1 cellular context compared by ENCODE assay signal in genomic region chr3:188153949-188154757, GRCh38.
TF ChIP-seq lines count a peak whose summit lies in the region.

Gene LPP (plus strand): TSS chr3:188154157. CDS start chr3:188406121, 251,964 bp downstream.

TF ChIP-seq in HepG2, 621 proteins besides CTCF, POLR2A, EP300 and RAD21 (continued from another document and continues in another):
- TF ChIP-seq RERE (CRISPR knock-in tag; IDR thresholded peaks at IDR 0.05; ENCODE audit: low read depth) (no peak), ZNF543 (CRISPR knock-in tag; IDR thresholded peaks at IDR 0.05) (no peak), ZBTB40 (IDR thresholded peaks at IDR 0.05) (no peak), ZBTB40 (CRISPR knock-in tag; IDR thresholded peaks at IDR 0.05) (0 out of 2 replicates have a peak, but pooled peaks have one; percentile 20), FOXK1 (CRISPR knock-in tag; IDR thresholded peaks at IDR 0.05; ENCODE audit: borderline replicate concordance, low read depth) (no peak), RBAK (CRISPR knock-in tag; IDR thresholded peaks at IDR 0.05) (no peak), RFXAP (CRISPR knock-in tag; IDR thresholded peaks at IDR 0.05; ENCODE audit: borderline replicate concordance) (0 out of 2 replicates have a peak, but pooled peaks have one; percentile 40), DMTF1 (CRISPR knock-in tag; IDR thresholded peaks at IDR 0.05) (no peak), AFF4 (CRISPR knock-in tag; IDR thresholded peaks at IDR 0.05) (no peak), SCMH1 (CRISPR knock-in tag; IDR thresholded peaks at IDR 0.05; ENCODE audit: borderline replicate concordance) (no peak), POGK (CRISPR knock-in tag; conservative IDR thresholded peaks at IDR 0.05) (0 out of 2 replicates have a peak, but pooled peaks have one; percentile 17), ZNF253 (CRISPR knock-in tag; IDR thresholded peaks at IDR 0.05; ENCODE audit: borderline replicate concordance) (no peak), ATAD3A (CRISPR knock-in tag; IDR thresholded peaks at IDR 0.05) (no peak), CCAR2 (optimal IDR thresholded peaks at IDR 0.05; ENCODE audit: low read depth, low read length) (no peak), MAFK (conservative IDR thresholded peaks at IDR 0.05 in 1 of 2, IDR thresholded peaks at IDR 0.05 in 1 of 2; ENCODE audit: low read length in 2 of 2) (no peak), THAP11 (CRISPR knock-in tag; IDR thresholded peaks at IDR 0.05) (0 out of 2 replicates have a peak, but pooled peaks have one; percentile 13), KMT2B (CRISPR knock-in tag; IDR thresholded peaks at IDR 0.05) (peak; percentile 61; the same call in 1 of the 2 replicates), SALL1 (CRISPR knock-in tag; IDR thresholded peaks at IDR 0.05) (peak; percentile 68), ZNF672 (CRISPR knock-in tag; IDR thresholded peaks at IDR 0.05) (no peak), ZBTB39 (CRISPR knock-in tag; IDR thresholded peaks at IDR 0.05) (no peak), ZNF503 (CRISPR knock-in tag; IDR thresholded peaks at IDR 0.05) (0 out of 2 replicates have a peak, but pooled peaks have one; percentile 29), NR2C2 (CRISPR knock-in tag; IDR thresholded peaks at IDR 0.05; ENCODE audit: borderline replicate concordance) (no peak), ZBTB1 (CRISPR knock-in tag; IDR thresholded peaks at IDR 0.05; ENCODE audit: borderline replicate concordance) (no peak), PCBP1 (IDR thresholded peaks at IDR 0.05; ENCODE audit: borderline replicate concordance, low read depth, low read length) (no peak)
